Comparison of ENCODE assay signal across 8 cellular contexts in genomic region chr2:113587201-113587600, GRCh38. TPM values are rescaled to one million over a fixed set of nuclear protein-coding genes. Genes with fewer than 3 reads are reported as not detected.
DNase-seq lines count a peak whose midpoint lies in the region; ATAC-seq and TF ChIP-seq lines count a peak whose summit lies in the region.
"Not testable (repeated sequence)": the region's sequence is repeated elsewhere in the genome, so short reads cannot be mapped to it uniquely, and the experiment has no call there.

No MANE protein-coding gene starts in this region.

- H3K27me3 ChIP-seq in A673 (replicated peaks; ENCODE audit: insufficient read depth, low read depth, low read length, poor library complexity); mammary epithelial cell (ENCODE audit: insufficient read depth, low read length); cardiac muscle cell: not testable (repeated sequence)

- H2AFZ ChIP-seq in mammary epithelial cell (ENCODE audit: low read depth, low read length): not testable (repeated sequence)

- not testable (repeated sequence) for H3K4me2 ChIP-seq in mammary epithelial cell (ENCODE audit: insufficient read depth, low read depth, low read length)

- H3K9me3 Mint-ChIP-seq in naive thymus-derived CD8-positive, alpha-beta T cell: not testable (repeated sequence)

- H3K4me3 Mint-ChIP-seq in naive thymus-derived CD8-positive, alpha-beta T cell: peak overlapping the region in 3 of 10 donors; percentile 1 to 58 (median 4)

- in situ Hi-C loops in mammary epithelial cell (cut with MboI; ENCODE audit: low sequenced_read_pairs in 2 of 2): not testable (repeated sequence)

- intact Hi-C loops in A673 (cut with micrococcal nuclease; ENCODE audit: unreplicated experiment); mammary epithelial cell (cut with micrococcal nuclease): not testable (repeated sequence)

- H3K27ac Mint-ChIP-seq in naive thymus-derived CD8-positive, alpha-beta T cell: peak overlapping the region in 5 of 10 donors; percentile 24 to 83 (median 62)

- H3K79me2 ChIP-seq in mammary epithelial cell (ENCODE audit: insufficient read depth, low read length): not testable (repeated sequence)

- CTCF ChIA-PET in A673 (lab: Charles Lee); mammary epithelial cell (lab: Charles Lee; ENCODE audit: low non-redundant PET): not testable (repeated sequence)

- H3K4me1 Mint-ChIP-seq in naive thymus-derived CD8-positive, alpha-beta T cell: peaks cover 7 to 38% (median 30%) of the 10 kb centered on the region in 4 donors

- POLR2A ChIA-PET in A673 (lab: Charles Lee; ENCODE audit: low non-redundant PET); naive thymus-derived CD8-positive, alpha-beta T cell (lab: Charles Lee): not testable (repeated sequence)

- dilution Hi-C loops in mammary epithelial cell (cut with HindIII; ENCODE audit: low sequenced_read_pairs): not testable (repeated sequence)

- not testable (repeated sequence) for BruUV-seq in A673 (replicated peaks; lab: Mats Ljungman, UMichigan); mammary epithelial cell (replicated peaks; lab: Mats Ljungman, UMichigan)

- not testable (repeated sequence) for H3K27me3 Mint-ChIP-seq in naive thymus-derived CD8-positive, alpha-beta T cell

- not testable (repeated sequence) for H3K9me3 ChIP-seq in A673 (ENCODE audit: low read depth, low read length, poor library complexity, severe bottlenecking); mammary epithelial cell (replicated peaks; ENCODE audit: insufficient read depth, low read length); cardiac muscle cell (ENCODE audit: low read depth)

- not testable (repeated sequence) for H3K36me3 Mint-ChIP-seq in naive thymus-derived CD8-positive, alpha-beta T cell

- not testable (repeated sequence) for H3K9ac ChIP-seq in mammary epithelial cell (ENCODE audit: insufficient read depth, low read length)

- H3K4me1 ChIP-seq in A673 (ENCODE audit: insufficient read depth, low read length, poor library complexity, severe bottlenecking); mammary epithelial cell (ENCODE audit: insufficient read depth, low read length); cardiac muscle cell (ENCODE audit: low read depth): not testable (repeated sequence)

- WGBS in mammary epithelial cell (ENCODE audit: low coverage, missing lambda C conversion rate): 79% methylated on average over 3 of the region's 3 CpGs

- H3K4me3 ChIP-seq in A673 (ENCODE audit: low read depth, low read length, poor library complexity, severe bottlenecking); mammary epithelial cell (replicated peaks in 1 of 3; ENCODE audit: insufficient read depth in 1 of 3, low read depth in 2 of 3, low read length in 3 of 3); cardiac muscle cell: not testable (repeated sequence)

- not testable (repeated sequence) for H4K20me1 ChIP-seq in mammary epithelial cell (ENCODE audit: insufficient read depth, low read length)

- not testable (repeated sequence) for H3K36me3 ChIP-seq in A673 (ENCODE audit: insufficient read depth, low read length, poor library complexity, severe bottlenecking); mammary epithelial cell (ENCODE audit: insufficient read depth, low read length); cardiac muscle cell

- ATAC-seq in naive thymus-derived CD8-positive, alpha-beta T cell: not testable (repeated sequence)

- peak; percentile 50 for TF ChIP-seq CTCF in A673 (conservative IDR thresholded peaks at IDR 0.05; ENCODE audit: low read depth, low read length)
- TF ChIP-seq CTCF in GM12873 (IDR thresholded peaks at IDR 0.05; ENCODE audit: insufficient read depth, low read depth, low read length, missing control alignments): peak; percentile 60
- peak; percentile 6 to 46 for TF ChIP-seq CTCF in mammary epithelial cell (conservative IDR thresholded peaks at IDR 0.05 in 1 of 2, IDR thresholded peaks at IDR 0.05 in 1 of 2; ENCODE audit: extremely low read depth in 1 of 2, insufficient read depth in 1 of 2, low read depth in 1 of 2, low read length in 2 of 2)
- peak; percentile 47 for TF ChIP-seq CTCF in cardiac muscle cell (IDR thresholded peaks at IDR 0.05; ENCODE audit: low read depth, low read length)

- peak; percentile 61 for DNase-seq in A673 (ENCODE audit: low spot score)
- DNase-seq in RKO (ENCODE audit: low spot score): peak; percentile 51
- peak; percentile 73 for DNase-seq in activated CD8-positive, alpha-beta memory T cell treated with anti-CD3 and anti-CD28 coated beads, Interleukin-2, amount 50 U/mL, for 48 hours
- DNase-seq in mammary epithelial cell: not testable (repeated sequence)
- DNase-seq in cardiac muscle cell (ENCODE audit: low read depth in 1 of 2, low spot score in 1 of 2): peak; percentile 17 to 62
- peak; percentile 26 to 70 (median 49) for DNase-seq in naive thymus-derived CD8-positive, alpha-beta T cell
- peak; percentile 59 to 62 for DNase-seq in stimulated activated CD4-positive, alpha-beta T cell treated with anti-CD3 and anti-CD28 coated beads, Interleukin-4, amount 100 ng/mL, for 4 hours

- not testable (repeated sequence) for H3K27ac ChIP-seq in A673 (ENCODE audit: low read depth, low read length, poor library complexity, severe bottlenecking); mammary epithelial cell (ENCODE audit: insufficient read depth, low read depth, low read length); cardiac muscle cell

RNA-seq across cellular contexts. Expression of gene RABL2A, which starts 39.9 kb away (rescaled TPM):
- 17.8 and 21.2 TPM in 2 replicates for total RNA-seq in A673 (2021)
- total RNA-seq in mammary epithelial cell: 10 to 100 TPM in 1 of 2 donors, 1 to 10 TPM in 1; 7.3 to 14.1 TPM
- 10.6 TPM for polyA plus RNA-seq in mammary epithelial cell
- 42.7 TPM for polyA minus RNA-seq in mammary epithelial cell
- total RNA-seq in cardiac muscle cell: 20.9 and 25.7 TPM in 2 replicates
- polyA plus RNA-seq in cardiac muscle cell: 31.7 and 33.6 TPM in 2 replicates
- 10 to 100 TPM; 52.2 to 53.4 TPM for total RNA-seq in naive thymus-derived CD8-positive, alpha-beta T cell
- polyA plus RNA-seq in naive thymus-derived CD8-positive, alpha-beta T cell: 10 to 100 TPM; 11.0 to 15.8 (median 12.0) TPM
